ENCODE assay signal across 8 cellular contexts in the genomic region with DNA sequence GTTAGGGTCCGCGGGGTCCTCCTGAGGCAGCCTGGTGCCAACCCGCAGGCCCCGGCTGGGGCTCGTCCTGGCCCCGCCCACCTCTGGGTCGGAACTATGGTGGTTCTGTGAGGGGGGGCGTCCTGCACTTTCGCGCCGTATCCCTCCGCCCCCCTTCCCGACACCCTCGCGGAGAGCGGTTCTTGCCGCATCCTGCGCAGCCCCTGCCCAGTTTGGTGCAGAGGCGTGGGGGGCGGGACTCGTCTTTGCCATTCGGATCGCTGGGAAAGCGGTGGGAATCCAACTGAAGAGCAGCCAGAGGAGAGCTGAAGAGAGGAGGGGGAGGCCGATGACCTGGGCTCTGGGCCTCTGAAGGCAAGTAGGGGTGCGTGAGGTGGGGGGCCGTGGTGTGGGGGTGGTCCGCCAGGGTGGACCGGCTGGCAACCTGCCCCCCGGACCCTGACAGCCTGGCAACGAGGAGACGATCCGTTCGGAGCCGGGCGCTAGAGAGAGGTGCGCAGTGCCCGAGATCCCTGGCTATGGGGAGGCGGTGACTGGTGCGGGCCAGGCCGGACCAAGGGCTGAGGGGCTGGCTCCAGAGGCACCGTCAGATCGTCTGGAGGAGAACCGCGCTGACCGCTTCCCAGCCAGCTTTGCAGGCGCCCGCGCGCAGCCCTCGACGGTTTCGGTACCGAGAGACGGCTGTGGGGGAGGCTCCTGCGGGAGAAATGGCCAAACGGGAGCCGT. TPM values are rescaled to one million over a fixed set of nuclear protein-coding genes. Genes with fewer than 3 reads are reported as not detected.
DNase-seq lines count a peak whose midpoint lies in the region; ATAC-seq and TF ChIP-seq lines count a peak whose summit lies in the region.

A gene with protein sequence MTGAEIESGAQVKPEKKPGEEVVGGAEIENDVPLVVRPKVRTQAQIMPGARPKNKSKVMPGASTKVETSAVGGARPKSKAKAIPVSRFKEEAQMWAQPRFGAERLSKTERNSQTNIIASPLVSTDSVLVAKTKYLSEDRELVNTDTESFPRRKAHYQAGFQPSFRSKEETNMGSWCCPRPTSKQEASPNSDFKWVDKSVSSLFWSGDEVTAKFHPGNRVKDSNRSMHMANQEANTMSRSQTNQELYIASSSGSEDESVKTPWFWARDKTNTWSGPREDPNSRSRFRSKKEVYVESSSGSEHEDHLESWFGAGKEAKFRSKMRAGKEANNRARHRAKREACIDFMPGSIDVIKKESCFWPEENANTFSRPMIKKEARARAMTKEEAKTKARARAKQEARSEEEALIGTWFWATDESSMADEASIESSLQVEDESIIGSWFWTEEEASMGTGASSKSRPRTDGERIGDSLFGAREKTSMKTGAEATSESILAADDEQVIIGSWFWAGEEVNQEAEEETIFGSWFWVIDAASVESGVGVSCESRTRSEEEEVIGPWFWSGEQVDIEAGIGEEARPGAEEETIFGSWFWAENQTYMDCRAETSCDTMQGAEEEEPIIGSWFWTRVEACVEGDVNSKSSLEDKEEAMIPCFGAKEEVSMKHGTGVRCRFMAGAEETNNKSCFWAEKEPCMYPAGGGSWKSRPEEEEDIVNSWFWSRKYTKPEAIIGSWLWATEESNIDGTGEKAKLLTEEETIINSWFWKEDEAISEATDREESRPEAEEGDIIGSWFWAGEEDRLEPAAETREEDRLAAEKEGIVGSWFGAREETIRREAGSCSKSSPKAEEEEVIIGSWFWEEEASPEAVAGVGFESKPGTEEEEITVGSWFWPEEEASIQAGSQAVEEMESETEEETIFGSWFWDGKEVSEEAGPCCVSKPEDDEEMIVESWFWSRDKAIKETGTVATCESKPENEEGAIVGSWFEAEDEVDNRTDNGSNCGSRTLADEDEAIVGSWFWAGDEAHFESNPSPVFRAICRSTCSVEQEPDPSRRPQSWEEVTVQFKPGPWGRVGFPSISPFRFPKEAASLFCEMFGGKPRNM (N-terminal part only) (plus strand): TSS at position 242 of the 726 bp plus-strand sequence. CDS start 2,431 bp downstream, outside the sequence.

- peaks cover 5% of the 10 kb centered on the region for H3K36me3 Mint-ChIP-seq in chondrocyte (ENCODE audit: low read depth)

- H3K4me1 Mint-ChIP-seq in chondrocyte (ENCODE audit: low read depth): no peaks in the 10 kb centered on the region

- H3K9me3 Mint-ChIP-seq in chondrocyte (ENCODE audit: low read depth): peaks cover 33% of the 10 kb centered on the region

- TF ChIP-seq CTCF in AG09309 (IDR thresholded peaks at IDR 0.05; ENCODE audit: control insufficient read depth, insufficient read depth, low read depth, low read length, missing control alignments) (no peak), chondrocyte (IDR thresholded peaks at IDR 0.05) (no peak)

- H3K27me3 Mint-ChIP-seq in chondrocyte (ENCODE audit: low read depth): no peaks in the 10 kb centered on the region

- ATAC-seq in HG02885 (IDR thresholded peaks at IDR 0.05; ENCODE audit: poor library complexity, unreplicated experiment): peak; percentile 38

- DNase-seq in AG09309 (ENCODE audit: low read depth) (no peak), chondrocyte (ENCODE audit: low spot score) (no peak), kidney tubule cell (ENCODE audit: low spot score) (peak; percentile 1), NCI-H2171 (lab: John Stamatoyannopoulos, UW) (no peak), NCI-H2081 (lab: John Stamatoyannopoulos, UW) (no peak)
- peak; percentile 47 for DNase-seq in activated CD4-positive, alpha-beta T cell treated with anti-CD3 and anti-CD28 coated beads for 1 hour
- peak; percentile 27 to 43 for DNase-seq in stimulated activated CD4-positive, alpha-beta T cell treated with anti-CD3 and anti-CD28 coated beads, Interleukin-1b, Interleukin-23, amount 100 ng/mL, for 4 hours (ENCODE audit: low read depth in 2 of 2)

- H3K27ac Mint-ChIP-seq in chondrocyte (ENCODE audit: unreplicated experiment): no peak within 1 kb of the TSS

- peak within 1 kb of the TSS; percentile 67 for H3K4me3 ChIP-seq in AG09309 (ENCODE audit: control insufficient read depth, low read depth, low read length)

- H3K4me3 Mint-ChIP-seq in chondrocyte (ENCODE audit: unreplicated experiment): peak within 1 kb of the TSS; percentile 84

RNA-seq across cellular contexts. Expression of the gene that starts here (rescaled TPM):
- total RNA-seq in chondrocyte: 2.1 to 3.6 TPM (median 2.2 TPM) in 3 replicates

Comparison
In these comparisons a context has a peak if more than half of its experiments do, and no peak if none do; other contexts are left out.
1. DNase-seq: peak in activated CD4-positive, alpha-beta T cell treated with anti-CD3 and anti-CD28 coated beads for 1 hour (single experiment), kidney tubule cell (single experiment) and stimulated activated CD4-positive, alpha-beta T cell treated with anti-CD3 and anti-CD28 coated beads, Interleukin-1b, Interleukin-23, amount 100 ng/mL, for 4 hours (2 of 2); none in AG09309 (single experiment), chondrocyte (single experiment), NCI-H2171 (single experiment) and NCI-H2081 (0 of 2).